Comparison of ENCODE assay signal across 1 cellular context in genomic region chr5:150026682-150027172, GRCh38.
TF ChIP-seq lines count a peak whose summit lies in the region.

No MANE protein-coding gene starts in this region.

TF ChIP-seq in K562, 482 proteins besides CTCF, POLR2A, EP300 and RAD21 (continued from another document and continues in another):
- TF ChIP-seq CUX1 (CRISPR knock-in tag; IDR thresholded peaks at IDR 0.05) (no peak), ARID1B (IDR thresholded peaks at IDR 0.05) (peak; percentile 94), GABPA (tag; conservative IDR thresholded peaks at IDR 0.05; ENCODE audit: low read depth) (no peak), ZBTB11 (CRISPR knock-in tag; IDR thresholded peaks at IDR 0.05) (0 out of 6 replicates have a peak, but pooled peaks of 1 of the 3 experiments have one; percentile 31), CBFA2T2 (conservative IDR thresholded peaks at IDR 0.05) (peak; percentile 92), RNF2 (IDR thresholded peaks at IDR 0.05) (peak; percentile 70; the same call in 1 of the 2 replicates), KAT7 (CRISPR knock-in tag; IDR thresholded peaks at IDR 0.05; ENCODE audit: borderline replicate concordance) (no peak), ARID4B (CRISPR knock-in tag; IDR thresholded peaks at IDR 0.05) (no peak), ATF6 (CRISPR knock-in tag; IDR thresholded peaks at IDR 0.05) (no peak), ZKSCAN1 (IDR thresholded peaks at IDR 0.05; ENCODE audit: low read depth, low read length) (peak; percentile 44; the same call in 1 of the 2 replicates), PCBP2 (IDR thresholded peaks at IDR 0.05; ENCODE audit: low read depth, low read length, poor library complexity, severe bottlenecking) (no peak), ZNF184 (CRISPR knock-in tag; IDR thresholded peaks at IDR 0.05) (no peak), HDAC1 (IDR thresholded peaks at IDR 0.05) (peak in 1 of 2 experiments; percentile 52; a peak in 1 of 4 replicates), PHF21A (IDR thresholded peaks at IDR 0.05; ENCODE audit: borderline replicate concordance, low read depth) (no peak), ATF1 (CRISPR knock-in tag; IDR thresholded peaks at IDR 0.05) (no peak), ATF1 (tag; IDR thresholded peaks at IDR 0.05) (0 out of 2 replicates have a peak, but pooled peaks have one; percentile 16), TAL1 (IDR thresholded peaks at IDR 0.05) (peak; percentile 86), RBM22 (IDR thresholded peaks at IDR 0.05; ENCODE audit: low read depth, low read length, poor library complexity, severe bottlenecking) (no peak), JUND (IDR thresholded peaks at IDR 0.05; ENCODE audit: borderline replicate concordance, low read depth, low read length) (peak; percentile 31; the same call in 1 of the 2 replicates), JUND (tag; IDR thresholded peaks at IDR 0.05; ENCODE audit: borderline replicate concordance, low read depth, low read length) (peak; percentile 34; the same call in 1 of the 3 replicates), JUN (IDR thresholded peaks at IDR 0.05; ENCODE audit: borderline replicate concordance, low read depth, low read length) (no peak), JUN (CRISPR knock-in tag; IDR thresholded peaks at IDR 0.05; ENCODE audit: borderline replicate concordance) (no peak), ILK (tag; IDR thresholded peaks at IDR 0.05; ENCODE audit: borderline replicate concordance, low read depth) (no peak), RB1 (IDR thresholded peaks at IDR 0.05; ENCODE audit: low read depth) (no peak), SMARCE1 (IDR thresholded peaks at IDR 0.05) (peak; percentile 77; the same call in 1 of the 2 replicates), ZEB2 (IDR thresholded peaks at IDR 0.05) (peak; percentile 40; the same call in 1 of the 2 replicates), KDM1A (IDR thresholded peaks at IDR 0.05) (peak; percentile 9 to 31; a peak in 1 of 4 replicates), ZNF324 (CRISPR knock-in tag; IDR thresholded peaks at IDR 0.05) (no peak), SRSF9 (IDR thresholded peaks at IDR 0.05; ENCODE audit: borderline replicate concordance, low read depth, low read length) (no peak), CREBBP (IDR thresholded peaks at IDR 0.05; ENCODE audit: low read depth, low read length) (no peak), DMBX1 (CRISPR knock-in tag; IDR thresholded peaks at IDR 0.05; ENCODE audit: borderline replicate concordance) (0 out of 2 replicates have a peak, but pooled peaks have one; percentile 43), TOE1 (IDR thresholded peaks at IDR 0.05; ENCODE audit: borderline replicate concordance) (no peak), TOE1 (CRISPR knock-in tag; IDR thresholded peaks at IDR 0.05; ENCODE audit: borderline replicate concordance, low read depth) (no peak), CC2D1A (IDR thresholded peaks at IDR 0.05) (peak; percentile 60; the same call in 1 of the 2 replicates), DLX4 (CRISPR knock-in tag; IDR thresholded peaks at IDR 0.05) (no peak), MXD1 (CRISPR knock-in tag; IDR thresholded peaks at IDR 0.05; ENCODE audit: borderline replicate concordance, poor library complexity, severe bottlenecking) (no peak), ARNT (IDR thresholded peaks at IDR 0.05) (peak; percentile 25 to 52; a peak in 2 of 4 replicates), PKNOX1 (IDR thresholded peaks at IDR 0.05) (peak; percentile 17; the same call in 1 of the 2 replicates), BACH1 (tag; IDR thresholded peaks at IDR 0.05) (no peak), ZNF12 (CRISPR knock-in tag; IDR thresholded peaks at IDR 0.05) (no peak), PBX2 (CRISPR knock-in tag; IDR thresholded peaks at IDR 0.05; ENCODE audit: low read depth) (no peak), PBX2 (tag; conservative IDR thresholded peaks at IDR 0.05; ENCODE audit: low read depth) (0 out of 2 replicates have a peak, but pooled peaks have one; percentile 11), PML (IDR thresholded peaks at IDR 0.05; ENCODE audit: low read length) (peak; percentile 83), FOSL1 (tag; conservative IDR thresholded peaks at IDR 0.05) (no peak), CBX3 (IDR thresholded peaks at IDR 0.05; ENCODE audit: borderline replicate concordance in 1 of 2, low read length in 2 of 2) (no peak), NELFE (IDR thresholded peaks at IDR 0.05; ENCODE audit: insufficient read depth, insufficient read length) (no peak)
